ENCODE assay signal across 11 cellular contexts in the genomic region with DNA sequence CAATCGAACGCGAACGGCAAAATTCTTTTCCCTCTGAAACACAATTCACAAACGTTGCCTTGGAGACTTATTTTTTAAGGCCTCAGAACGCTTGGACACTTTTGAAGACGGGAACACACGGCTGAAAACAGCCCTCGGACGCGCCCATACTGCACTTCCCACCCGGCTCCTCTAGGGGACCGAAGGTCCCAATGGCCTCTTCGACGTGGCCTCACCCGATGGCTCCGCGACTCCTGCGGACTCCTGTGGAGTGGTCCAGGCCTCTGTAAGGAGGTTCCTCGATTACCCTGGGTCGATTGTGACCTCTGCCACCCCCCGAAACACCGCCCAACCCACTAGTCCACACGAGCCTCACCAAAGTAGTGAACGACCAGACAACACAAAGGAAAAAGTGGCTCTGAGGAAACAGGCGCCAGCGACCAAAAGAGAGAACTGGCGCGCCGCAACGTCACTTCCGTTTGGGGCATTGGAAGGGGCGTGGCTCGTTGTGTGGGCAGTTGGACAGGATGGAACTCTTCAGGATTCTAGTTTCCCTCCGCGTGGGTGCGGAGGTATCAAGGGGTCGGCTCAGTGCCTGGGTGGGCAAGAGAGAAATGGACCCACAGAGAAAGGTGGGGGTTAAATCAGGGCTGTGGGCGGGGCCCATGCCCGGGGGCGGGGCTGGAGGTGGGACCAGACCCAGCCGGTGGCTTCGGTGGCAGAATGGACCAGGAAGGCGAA. TPM values are rescaled to one million over a fixed set of nuclear protein-coding genes. Genes with fewer than 3 reads are reported as not detected.
DNase-seq lines count a peak whose midpoint lies in the region; ATAC-seq and TF ChIP-seq lines count a peak whose summit lies in the region.
"Had no signal": no experiment of that assay in that cellular context is flagged by ENCODE, and none has a peak within 500 bp of the region (broad histone marks: within the 10 kb centered on the region; RNA-seq: fewer than 3 reads in every experiment).

A gene (minus strand): TSS at position 434 of the 720 bp plus-strand sequence. CDS start 23,303 bp downstream, outside the sequence.

- peak; percentile 28 for DNase-seq in activated T-cell treated with anti-CD3 and anti-CD28 coated beads, Interleukin-2, amount 50 U/mL, for 24 hours
- DNase-seq in activated T-cell treated with anti-CD3 and anti-CD28 coated beads for 4 hours (no peak), RPMI8226 (peak; percentile 46), epithelial cell of proximal tubule (ENCODE audit: low read depth) (no peak), posterior vena cava (ENCODE audit: low spot score) (no peak), SHP77 (lab: John Stamatoyannopoulos, UW) (no peak), omental fat pad (ENCODE audit: low spot score) (no peak)
- DNase-seq: cortex of kidney, DMS79 had no signal

- H3K27ac Mint-ChIP-seq in activated T-cell treated with anti-CD3 and anti-CD28 coated beads, Interleukin-2, amount 50 U/mL, for 24 hours, result no peak within 1 kb of the TSS
- no peak within 1 kb of the TSS for H3K27ac Mint-ChIP-seq in stimulated activated memory B cell treated with anti-CD40 and anti-IgM and Interleukin-4, amounts not matched to agents 10 μg/mL and 1 μg/mL and 100 μg/mL, for 72 hours
- H3K27ac Mint-ChIP-seq: memory B cell had no signal

- H3K9me3 Mint-ChIP-seq in activated T-cell treated with anti-CD3 and anti-CD28 coated beads, Interleukin-2, amount 50 U/mL, for 24 hours, result peaks cover 35% of the 10 kb centered on the region
- peaks cover 14% of the 10 kb centered on the region for H3K9me3 Mint-ChIP-seq in stimulated activated memory B cell treated with anti-CD40 and anti-IgM and Interleukin-4, amounts not matched to agents 10 μg/mL and 1 μg/mL and 100 μg/mL, for 72 hours

- peak; percentile 13 for TF ChIP-seq CTCF in epithelial cell of proximal tubule (conservative IDR thresholded peaks at IDR 0.05; ENCODE audit: low read depth, low read length)
- no peak for TF ChIP-seq CTCF in omental fat pad (IDR thresholded peaks at IDR 0.05)

- no peak within 1 kb of the TSS for H3K4me3 ChIP-seq in epithelial cell of proximal tubule (ENCODE audit: low read depth, low read length)

- peak within 1 kb of the TSS; percentile 55 for H3K4me3 Mint-ChIP-seq in activated T-cell treated with anti-CD3 and anti-CD28 coated beads, Interleukin-2, amount 50 U/mL, for 24 hours
- peak within 1 kb of the TSS; percentile 44 for H3K4me3 Mint-ChIP-seq in stimulated activated memory B cell treated with anti-CD40 and anti-IgM and Interleukin-4, amounts not matched to agents 10 μg/mL and 1 μg/mL and 100 μg/mL, for 72 hours
- H3K4me3 Mint-ChIP-seq: memory B cell had no signal

- H3K4me1 Mint-ChIP-seq in activated T-cell treated with anti-CD3 and anti-CD28 coated beads, Interleukin-2, amount 50 U/mL, for 24 hours (ENCODE audit: low read depth), result peaks cover 11% of the 10 kb centered on the region
- H3K4me1 Mint-ChIP-seq in stimulated activated memory B cell treated with anti-CD40 and anti-IgM and Interleukin-4, amounts not matched to agents 10 μg/mL and 1 μg/mL and 100 μg/mL, for 72 hours, result no peaks in the 10 kb centered on the region
- H3K4me1 Mint-ChIP-seq: memory B cell had no signal

- H3K27me3 Mint-ChIP-seq in activated T-cell treated with anti-CD3 and anti-CD28 coated beads, Interleukin-2, amount 50 U/mL, for 24 hours, result peaks cover 15% of the 10 kb centered on the region
- H3K27me3 Mint-ChIP-seq in stimulated activated memory B cell treated with anti-CD40 and anti-IgM and Interleukin-4, amounts not matched to agents 10 μg/mL and 1 μg/mL and 100 μg/mL, for 72 hours, result no peaks in the 10 kb centered on the region
- H3K27me3 Mint-ChIP-seq: memory B cell had no signal

- intact Hi-C loops in posterior vena cava (cut with DNase I), result no loop called here

- ATAC-seq in stimulated activated memory B cell treated with anti-CD40 and anti-IgM and Interleukin-4, amounts not matched to agents 10 μg/mL and 1 μg/mL and 100 μg/mL, for 72 hours, result no peak
- ATAC-seq in omental fat pad (ENCODE audit: low FRiP score), result no peak

- H3K36me3 Mint-ChIP-seq in activated T-cell treated with anti-CD3 and anti-CD28 coated beads, Interleukin-2, amount 50 U/mL, for 24 hours (ENCODE audit: low read depth), result peaks cover 37% of the 10 kb centered on the region
- no peaks in the 10 kb centered on the region for H3K36me3 Mint-ChIP-seq in stimulated activated memory B cell treated with anti-CD40 and anti-IgM and Interleukin-4, amounts not matched to agents 10 μg/mL and 1 μg/mL and 100 μg/mL, for 72 hours
- H3K36me3 Mint-ChIP-seq: memory B cell had no signal

RNA-seq across cellular contexts. Expression of the gene that starts here (rescaled TPM):
- total RNA-seq in epithelial cell of proximal tubule, result 0.92 and 2.5 TPM in 2 replicates
- total RNA-seq in posterior vena cava, result not detected
- under 1 TPM in 1 of 4 donors, not detected in 3; 0.79 TPM for total RNA-seq in omental fat pad

Comparison
In these comparisons a context has a peak if more than half of its experiments do, and no peak if none do; other contexts are left out.
1. DNase-seq: peak in activated T-cell treated with anti-CD3 and anti-CD28 coated beads, Interleukin-2, amount 50 U/mL, for 24 hours (single experiment) and RPMI8226 (single experiment); none in activated T-cell treated with anti-CD3 and anti-CD28 coated beads for 4 hours (single experiment), epithelial cell of proximal tubule (single experiment), posterior vena cava (single experiment), SHP77 (0 of 2) and omental fat pad (single experiment).